ENCODE assay signal across 8 cellular contexts in the genomic region with DNA sequence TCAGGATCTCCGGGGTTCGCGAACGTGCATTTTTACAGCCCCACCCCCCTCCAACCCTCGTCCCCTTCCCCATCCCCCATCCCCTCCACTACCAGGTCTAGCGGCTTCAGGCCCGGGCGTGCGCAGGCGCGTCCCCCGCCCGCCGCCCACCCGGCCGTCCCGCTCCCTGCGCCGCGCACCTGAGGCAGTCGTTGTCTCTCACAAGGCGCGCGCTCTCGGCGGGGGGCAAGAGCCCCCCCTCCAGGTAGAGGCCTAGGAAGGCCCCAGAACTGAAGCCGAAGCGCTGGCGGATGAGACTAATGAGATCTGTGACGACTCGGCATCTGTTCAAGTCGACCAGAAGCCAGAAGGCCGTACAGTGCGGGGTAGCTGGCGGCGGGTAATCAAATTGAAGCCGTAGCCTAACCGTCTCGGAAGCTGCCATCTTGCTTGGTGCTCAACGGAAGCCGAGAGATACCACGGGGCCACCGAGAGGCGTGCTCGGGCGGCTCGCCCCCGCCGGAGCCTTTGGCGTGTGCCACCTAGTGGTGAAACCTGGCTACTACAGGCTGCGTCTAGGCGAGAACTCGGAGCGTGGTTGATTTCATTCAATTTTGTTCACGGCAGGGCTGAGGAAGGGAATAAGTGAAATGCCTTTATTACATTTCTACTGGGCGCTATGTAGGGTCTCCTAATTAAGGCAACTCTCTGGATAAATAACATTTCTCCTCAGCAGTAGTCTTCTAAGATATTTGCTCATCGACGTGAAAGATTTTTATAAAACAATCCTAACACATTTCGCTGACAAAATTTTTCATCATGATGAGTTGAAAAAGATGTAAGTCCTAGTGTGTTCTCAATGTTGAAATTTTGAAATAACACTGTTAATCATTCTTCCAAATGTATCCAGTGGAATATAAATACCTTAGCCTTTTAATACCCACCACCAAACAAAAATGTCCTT. TPM values are rescaled to one million over a fixed set of nuclear protein-coding genes. Genes with fewer than 3 reads are reported as not detected.
DNase-seq lines count a peak whose midpoint lies in the region; ATAC-seq and TF ChIP-seq lines count a peak whose summit lies in the region.

A gene with protein sequence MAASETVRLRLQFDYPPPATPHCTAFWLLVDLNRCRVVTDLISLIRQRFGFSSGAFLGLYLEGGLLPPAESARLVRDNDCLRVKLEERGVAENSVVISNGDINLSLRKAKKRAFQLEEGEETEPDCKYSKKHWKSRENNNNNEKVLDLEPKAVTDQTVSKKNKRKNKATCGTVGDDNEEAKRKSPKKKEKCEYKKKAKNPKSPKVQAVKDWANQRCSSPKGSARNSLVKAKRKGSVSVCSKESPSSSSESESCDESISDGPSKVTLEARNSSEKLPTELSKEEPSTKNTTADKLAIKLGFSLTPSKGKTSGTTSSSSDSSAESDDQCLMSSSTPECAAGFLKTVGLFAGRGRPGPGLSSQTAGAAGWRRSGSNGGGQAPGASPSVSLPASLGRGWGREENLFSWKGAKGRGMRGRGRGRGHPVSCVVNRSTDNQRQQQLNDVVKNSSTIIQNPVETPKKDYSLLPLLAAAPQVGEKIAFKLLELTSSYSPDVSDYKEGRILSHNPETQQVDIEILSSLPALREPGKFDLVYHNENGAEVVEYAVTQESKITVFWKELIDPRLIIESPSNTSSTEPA (minus strand): TSS at position 455 of the 943 bp plus-strand sequence. CDS start 31 bp downstream, at position 424.

- ATAC-seq in omental fat pad (ENCODE audit: low FRiP score): peak; percentile 98
- peak; percentile 92 for ATAC-seq in thoracic aorta (ENCODE audit: insufficient number of reproducible peaks, low FRiP score, low read depth)

- H3K27me3 Mint-ChIP-seq in activated naive CD4-positive, alpha-beta T cell treated with anti-CD3 and anti-CD28 coated beads for 36 hours (ENCODE audit: low read depth): no peaks in the 10 kb centered on the region

- DNase-seq in HFF-Myc (ENCODE audit: extremely low read depth, low read depth): peak; percentile 63
- peak; percentile 75 for DNase-seq in MV-4-11 (lab: John Stamatoyannopoulos, UW)
- peak; percentile 93 for DNase-seq in SK-MEL-5 (ENCODE audit: low read depth, low spot score)
- DNase-seq in activated naive CD4-positive, alpha-beta T cell treated with anti-CD3 and anti-CD28 coated beads for 36 hours: peak; percentile 97
- peak; percentile 92 for DNase-seq in germinal center (ENCODE audit: low spot score)
- DNase-seq in omental fat pad (ENCODE audit: low spot score): peak; percentile 95
- DNase-seq in thoracic aorta (ENCODE audit: low spot score): peak; percentile 71

- TF ChIP-seq CTCF in HFF-Myc (IDR thresholded peaks at IDR 0.05; ENCODE audit: low read depth, low read length, missing control alignments) (peak; percentile 99), omental fat pad (IDR thresholded peaks at IDR 0.05) (peak in 2 of 3 donors; percentile 98 to 99), thoracic aorta (IDR thresholded peaks at IDR 0.05) (peak; percentile 100)

- in situ Hi-C loops in SK-MEL-5 (cut with HindIII; ENCODE audit: low pct_unique_long_range_greater_than_20kb, low sequenced_read_pairs): no loop called here

- H3K36me3 ChIP-seq in thoracic aorta: no peaks in the 10 kb centered on the region

- H3K4me3 Mint-ChIP-seq in activated naive CD4-positive, alpha-beta T cell treated with anti-CD3 and anti-CD28 coated beads for 36 hours: peak within 1 kb of the TSS; percentile 80

- CTCF ChIA-PET in activated naive CD4-positive, alpha-beta T cell treated with anti-CD3 and anti-CD28 coated beads for 36 hours (lab: Charles Lee): interaction anchor here (0.6 to 2.4 kb wide), 4 partner anchors 41 to 1615 kb away, joined by 3 to 11 read pairs (median 4); no protein-coding TSS in a partner anchor

- peaks cover 8 to 22% of the 10 kb centered on the region in 2 donors for H3K4me1 ChIP-seq in thoracic aorta (ENCODE audit: control insufficient read depth in 1 of 2, low read depth in 2 of 2)

- intact Hi-C loops in activated naive CD4-positive, alpha-beta T cell treated with anti-CD3 and anti-CD28 coated beads for 36 hours (cut with micrococcal nuclease): loop anchor here (1.0 to 5.0 kb wide), 6 partner anchors 17 to 369 kb away; partner anchors contain the start of genes AKAP1, DGKE, NOG and SCPEP1

- H3K27me3 ChIP-seq in thoracic aorta (replicated peaks; ENCODE audit: insufficient read depth): no peaks in the 10 kb centered on the region

- H3K27ac ChIP-seq in thoracic aorta: peak within 1 kb of the TSS; percentile 74 to 78

- H3K4me3 ChIP-seq in GM08714 (ENCODE audit: low read length) (peak within 1 kb of the TSS; percentile 64), HFF-Myc (replicated peaks; ENCODE audit: low read depth, low read length) (peak within 1 kb of the TSS; percentile 81), thoracic aorta (peak within 1 kb of the TSS; percentile 99)

- no peaks in the 10 kb centered on the region for H3K9me3 ChIP-seq in thoracic aorta

- H3K36me3 Mint-ChIP-seq in activated naive CD4-positive, alpha-beta T cell treated with anti-CD3 and anti-CD28 coated beads for 36 hours (ENCODE audit: low read depth): no peaks in the 10 kb centered on the region

- H3K9me3 Mint-ChIP-seq in activated naive CD4-positive, alpha-beta T cell treated with anti-CD3 and anti-CD28 coated beads for 36 hours: no peaks in the 10 kb centered on the region

- peak within 1 kb of the TSS; percentile 81 for H3K27ac Mint-ChIP-seq in activated naive CD4-positive, alpha-beta T cell treated with anti-CD3 and anti-CD28 coated beads for 36 hours

- peaks cover 25% of the 10 kb centered on the region for H3K4me1 Mint-ChIP-seq in activated naive CD4-positive, alpha-beta T cell treated with anti-CD3 and anti-CD28 coated beads for 36 hours (ENCODE audit: low read depth)

RNA-seq across cellular contexts. Expression of the gene that starts here (rescaled TPM):
- total RNA-seq in SK-MEL-5 (2014; rRNA removed; shearing (Covaris generic)): 26.0 and 26.6 TPM in 2 replicates
- polyA plus RNA-seq in SK-MEL-5 (2015; cell fraction: cytosol; rRNA removed): 12.6 and 17.8 TPM in 2 replicates
- polyA plus RNA-seq in SK-MEL-5 (2015; cell fraction: nucleus; rRNA removed): 29.2 and 35.5 TPM in 2 replicates
- 10 to 100 TPM; 16.9 to 18.2 TPM for total RNA-seq in activated naive CD4-positive, alpha-beta T cell treated with anti-CD3 and anti-CD28 coated beads for 36 hours
- 10 to 100 TPM in 1 of 4 donors, 1 to 10 TPM in 3; 6.7 to 13.4 (median 9.3) TPM for total RNA-seq in omental fat pad
- total RNA-seq in thoracic aorta: 1 to 10 TPM; 5.0 to 9.9 TPM

Comparison
In these comparisons a context has a peak if more than half of its experiments do, and no peak if none do; other contexts are left out.
1. Peak in every context shown above with its lines: DNase-seq, ATAC-seq, H3K4me3 ChIP-seq and H3K27ac ChIP-seq.